ENCODE assay signal across 19 cellular contexts in genomic region chr16:1548727-1549126, GRCh38. TPM values are rescaled to one million over a fixed set of nuclear protein-coding genes. Genes with fewer than 3 reads are reported as not detected.
DNase-seq lines count a peak whose midpoint lies in the region; ATAC-seq and TF ChIP-seq lines count a peak whose summit lies in the region.
"Had no signal": no experiment of that assay in that cellular context is flagged by ENCODE, and none has a peak within 500 bp of the region (broad histone marks: within the 10 kb centered on the region; RNA-seq: fewer than 3 reads in every experiment).

No MANE protein-coding gene starts in this region.

- H3K4me3 Mint-ChIP-seq in stimulated activated naive CD8-positive, alpha-beta T cell treated with anti-CD3 and anti-CD28 coated beads, Interleukin-15, Interleukin-2, amounts not matched to agents 100 ng/mL and 50 ng/mL, for 24 hours: no peak overlapping the region
- H3K4me3 Mint-ChIP-seq in endodermal cell: no peak overlapping the region
- no peak overlapping the region for H3K4me3 Mint-ChIP-seq in Caco-2 (ENCODE audit: unreplicated experiment)
- H3K4me3 Mint-ChIP-seq: activated CD4-positive, alpha-beta memory T cell treated with anti-CD3 and anti-CD28 coated beads, Interleukin-2, amount 10 ng/mL, durations not matched to agents 7 days and 5 days; brain; immature natural killer cell had no signal

- no peak for TF ChIP-seq CTCF in endodermal cell (conservative IDR thresholded peaks at IDR 0.05)
- no peak for TF ChIP-seq CTCF in uterus (IDR thresholded peaks at IDR 0.05)
- no peak for TF ChIP-seq CTCF in Caco-2 (IDR thresholded peaks at IDR 0.05; ENCODE audit: insufficient read depth in 1 of 2, low read depth in 1 of 2, low read length in 1 of 2, severe bottlenecking in 1 of 2, unreplicated experiment in 1 of 2)

- H3K79me2 ChIP-seq in Karpas-422 (ENCODE audit: low read length): no peaks in the 10 kb centered on the region

- no peak overlapping the region for H2BK120ac ChIP-seq in neuronal stem cell (ENCODE audit: low read depth, low read length)

- H3K36me3 ChIP-seq in endodermal cell (ENCODE audit: control insufficient read depth, insufficient read depth, low read length) (no peaks in the 10 kb centered on the region), neuronal stem cell (replicated peaks in 1 of 2; ENCODE audit: control insufficient read depth in 2 of 2, insufficient read depth in 2 of 2, low read length in 2 of 2) (peaks cover 12 to 32% of the 10 kb centered on the region in 2 donors), uterus (no peaks in the 10 kb centered on the region), Karpas-422 (ENCODE audit: insufficient read depth, low read length) (no peaks in the 10 kb centered on the region), Caco-2 (ENCODE audit: control insufficient read depth, insufficient read depth, low read length) (no peaks in the 10 kb centered on the region)

- peaks cover 34% of the 10 kb centered on the region for H3K36me3 Mint-ChIP-seq in stimulated activated naive CD8-positive, alpha-beta T cell treated with anti-CD3 and anti-CD28 coated beads, Interleukin-15, Interleukin-2, amounts not matched to agents 100 ng/mL and 50 ng/mL, for 24 hours (ENCODE audit: low read depth)
- peaks cover 9% of the 10 kb centered on the region for H3K36me3 Mint-ChIP-seq in endodermal cell (ENCODE audit: low read depth)
- no peaks in the 10 kb centered on the region for H3K36me3 Mint-ChIP-seq in Caco-2 (ENCODE audit: insufficient read depth, unreplicated experiment)

- ATAC-seq in stimulated activated naive CD8-positive, alpha-beta T cell treated with anti-CD3 and anti-CD28 coated beads, Interleukin-15, Interleukin-2, amounts not matched to agents 100 U/mL and 50 U/mL, for 24 hours: no peak
- ATAC-seq in HG03159 (IDR thresholded peaks at IDR 0.05; ENCODE audit: unreplicated experiment): no peak
- ATAC-seq: mucosa of descending colon had no signal

- H3K79me1 ChIP-seq in neuronal stem cell (ENCODE audit: low read depth, low read length): peaks cover 3% of the 10 kb centered on the region

- H3K27ac ChIP-seq in endodermal cell (ENCODE audit: low read depth, low read length): no peak overlapping the region
- H3K27ac ChIP-seq in neuronal stem cell (replicated peaks; ENCODE audit: low read length): no peak overlapping the region
- H3K27ac ChIP-seq in uterus: peak overlapping the region; percentile 5 to 9
- no peak overlapping the region for H3K27ac ChIP-seq in Karpas-422 (ENCODE audit: low read length)
- H3K27ac ChIP-seq: KMS-11, parathyroid adenoma, SK-N-MC had no signal

- no peak for TF ChIP-seq POLR2A in uterus (IDR thresholded peaks at IDR 0.05)

- no peak overlapping the region for H3K18ac ChIP-seq in neuronal stem cell (ENCODE audit: low read length)

- H3K9ac ChIP-seq in endodermal cell (ENCODE audit: extremely low read depth, low read length, poor library complexity, severe bottlenecking): no peak overlapping the region
- H3K9ac ChIP-seq in neuronal stem cell (ENCODE audit: low read depth, low read length, poor library complexity): peak overlapping the region; percentile 50
- no peak overlapping the region for H3K9ac ChIP-seq in Karpas-422 (ENCODE audit: low read length)
- H3K9ac ChIP-seq: KMS-11, parathyroid adenoma had no signal

- H2BK12ac ChIP-seq in neuronal stem cell (ENCODE audit: low read length): no peak overlapping the region

- no TSS peak for BruUV-seq in Caco-2 (replicated peaks; lab: Mats Ljungman, UMichigan)

- H3K4me3 ChIP-seq in endodermal cell (ENCODE audit: low read length): no peak overlapping the region
- no peak overlapping the region for H3K4me3 ChIP-seq in neuronal stem cell (ENCODE audit: low read length in 2 of 2)
- no peak overlapping the region for H3K4me3 ChIP-seq in uterus
- no peak overlapping the region for H3K4me3 ChIP-seq in Karpas-422 (ENCODE audit: low read length)
- no peak overlapping the region for H3K4me3 ChIP-seq in Caco-2 (ENCODE audit: low read depth, low read length)
- H3K4me3 ChIP-seq: mucosa of descending colon, SK-N-MC had no signal

- intact Hi-C loops in uterus (cut with DNase I; ENCODE audit: low total_unique reads): no loop called here
- intact Hi-C loops in Caco-2 (cut with micrococcal nuclease; ENCODE audit: unreplicated experiment): no loop called here

- H2AFZ ChIP-seq in neuronal stem cell (ENCODE audit: low read length): no peak overlapping the region
- no peak overlapping the region for H2AFZ ChIP-seq in Karpas-422 (ENCODE audit: low read length)
- H2AFZ ChIP-seq: parathyroid adenoma had no signal

- no peaks in the 10 kb centered on the region for H4K20me1 ChIP-seq in Karpas-422 (ENCODE audit: insufficient read depth, low read depth, low read length)

- no peaks in the 10 kb centered on the region for H3K9me3 Mint-ChIP-seq in stimulated activated naive CD8-positive, alpha-beta T cell treated with anti-CD3 and anti-CD28 coated beads, Interleukin-15, Interleukin-2, amounts not matched to agents 100 ng/mL and 50 ng/mL, for 24 hours
- H3K9me3 Mint-ChIP-seq in endodermal cell: no peaks in the 10 kb centered on the region
- no peaks in the 10 kb centered on the region for H3K9me3 Mint-ChIP-seq in Caco-2 (ENCODE audit: unreplicated experiment)
- H3K9me3 Mint-ChIP-seq: activated CD4-positive, alpha-beta memory T cell treated with anti-CD3 and anti-CD28 coated beads, Interleukin-2, amount 10 ng/mL, durations not matched to agents 7 days and 5 days; brain; immature natural killer cell had no signal

- H3K4me1 ChIP-seq in endodermal cell (ENCODE audit: control insufficient read depth, insufficient read depth, low read length) (no peaks in the 10 kb centered on the region), neuronal stem cell (ENCODE audit: control insufficient read depth in 2 of 2, insufficient read depth in 1 of 2, low read depth in 1 of 2, low read length in 2 of 2) (no peaks in the 10 kb centered on the region), uterus (peaks cover 0 to 18% of the 10 kb centered on the region in 2 donors), Karpas-422 (ENCODE audit: low read length) (no peaks in the 10 kb centered on the region), Caco-2 (no peaks in the 10 kb centered on the region)
- H3K4me1 ChIP-seq: parathyroid adenoma had no signal

- H4K91ac ChIP-seq in neuronal stem cell (ENCODE audit: low read depth, low read length, poor library complexity): no peak overlapping the region

- no peak overlapping the region for H3K14ac ChIP-seq in neuronal stem cell (ENCODE audit: low read length)

- no peaks in the 10 kb centered on the region for H3K9me3 ChIP-seq in endodermal cell (ENCODE audit: control insufficient read depth, low read length)
- H3K9me3 ChIP-seq in neuronal stem cell (replicated peaks in 1 of 2; ENCODE audit: control insufficient read depth in 2 of 2, insufficient read depth in 1 of 2, low read depth in 1 of 2, low read length in 2 of 2): no peaks in the 10 kb centered on the region
- no peaks in the 10 kb centered on the region for H3K9me3 ChIP-seq in uterus
- no peaks in the 10 kb centered on the region for H3K9me3 ChIP-seq in Karpas-422 (ENCODE audit: low read length)
- H3K9me3 ChIP-seq in Caco-2: no peaks in the 10 kb centered on the region
- H3K9me3 ChIP-seq: mucosa of descending colon had no signal

- no peak overlapping the region for H2BK15ac ChIP-seq in neuronal stem cell (ENCODE audit: low read length)

- CTCF ChIA-PET in Caco-2 (lab: Charles Lee): no interaction called here

- no peak overlapping the region for H3K4me2 ChIP-seq in neuronal stem cell (ENCODE audit: insufficient read depth, low read length, poor library complexity, severe bottlenecking)
- no peak overlapping the region for H3K4me2 ChIP-seq in Karpas-422 (ENCODE audit: low read depth, low read length, poor library complexity, severe bottlenecking)
- H3K4me2 ChIP-seq: KMS-11 had no signal

- no peaks in the 10 kb centered on the region for H3K27me3 Mint-ChIP-seq in stimulated activated naive CD8-positive, alpha-beta T cell treated with anti-CD3 and anti-CD28 coated beads, Interleukin-15, Interleukin-2, amounts not matched to agents 100 ng/mL and 50 ng/mL, for 24 hours
- H3K27me3 Mint-ChIP-seq in endodermal cell (ENCODE audit: insufficient read depth) (no peaks in the 10 kb centered on the region), Caco-2 (ENCODE audit: insufficient read depth, unreplicated experiment) (no peaks in the 10 kb centered on the region)
- H3K27me3 Mint-ChIP-seq: activated CD4-positive, alpha-beta memory T cell treated with anti-CD3 and anti-CD28 coated beads, Interleukin-2, amount 10 ng/mL, durations not matched to agents 7 days and 5 days had no signal

- no peak overlapping the region for H3K23ac ChIP-seq in neuronal stem cell (ENCODE audit: low read depth, low read length, poor library complexity)

- H2AK5ac ChIP-seq in neuronal stem cell (ENCODE audit: low read depth, low read length): no peak overlapping the region

- H3K4ac ChIP-seq in neuronal stem cell (ENCODE audit: low read length): no peak overlapping the region

- POLR2A ChIA-PET in Caco-2 (lab: Charles Lee): no interaction called here

- no peak overlapping the region for H2BK5ac ChIP-seq in neuronal stem cell (ENCODE audit: low read length)

- H3K9me2 ChIP-seq in Karpas-422 (replicated peaks; ENCODE audit: insufficient read depth, low read length): no peaks in the 10 kb centered on the region

- peaks cover 51% of the 10 kb centered on the region for H3K4me1 Mint-ChIP-seq in stimulated activated naive CD8-positive, alpha-beta T cell treated with anti-CD3 and anti-CD28 coated beads, Interleukin-15, Interleukin-2, amounts not matched to agents 100 ng/mL and 50 ng/mL, for 24 hours (ENCODE audit: low read depth)
- H3K4me1 Mint-ChIP-seq in endodermal cell (no peaks in the 10 kb centered on the region), Caco-2 (ENCODE audit: low read depth, unreplicated experiment) (no peaks in the 10 kb centered on the region)

- no peaks in the 10 kb centered on the region for H3K27me3 ChIP-seq in endodermal cell (ENCODE audit: control insufficient read depth, insufficient read depth, low read length, poor library complexity, severe bottlenecking)
- H3K27me3 ChIP-seq in neuronal stem cell (ENCODE audit: control insufficient read depth in 3 of 3, insufficient read depth in 3 of 3, low read depth in 1 of 3, low read length in 3 of 3): peaks cover 0 to 1% (median 0%) of the 10 kb centered on the region in 3 experiments
- H3K27me3 ChIP-seq in uterus: no peaks in the 10 kb centered on the region
- H3K27me3 ChIP-seq in Karpas-422 (ENCODE audit: low read length): no peaks in the 10 kb centered on the region
- H3K27me3 ChIP-seq in Caco-2 (replicated peaks; ENCODE audit: control insufficient read depth, insufficient read depth, low read length): no peaks in the 10 kb centered on the region

- 95 to 98% methylated on average over 16 to 23 of the region's 23 CpGs for WGBS in endodermal cell (ENCODE audit: insufficient coverage in 1 of 2, insufficient read length in 1 of 2), 2 experiments
- no CpG with 5 or more reads among the region's 23 CpGs for WGBS in neuronal stem cell (ENCODE audit: extremely low coverage in 2 of 2, insufficient read length in 2 of 2, insufficient replicate concordance in 1 of 2), 2 donors

- peak overlapping the region; percentile 58 for H3K27ac Mint-ChIP-seq in stimulated activated naive CD8-positive, alpha-beta T cell treated with anti-CD3 and anti-CD28 coated beads, Interleukin-15, Interleukin-2, amounts not matched to agents 100 ng/mL and 50 ng/mL, for 24 hours
- H3K27ac Mint-ChIP-seq in endodermal cell (peak overlapping the region; percentile 7), Caco-2 (ENCODE audit: unreplicated experiment) (no peak overlapping the region)
- H3K27ac Mint-ChIP-seq: activated CD4-positive, alpha-beta memory T cell treated with anti-CD3 and anti-CD28 coated beads, Interleukin-2, amount 10 ng/mL, durations not matched to agents 7 days and 5 days; immature natural killer cell had no signal

- H4K8ac ChIP-seq in neuronal stem cell (ENCODE audit: low read depth, low read length): no peak overlapping the region

- no peak for DNase-seq in stimulated activated naive CD8-positive, alpha-beta T cell treated with anti-CD3 and anti-CD28 coated beads, Interleukin-15, Interleukin-2, amounts not matched to agents 100 U/mL and 50 U/mL, for 24 hours
- DNase-seq in endodermal cell (no peak), neuronal stem cell (ENCODE audit: low spot score) (no peak), uterus (no peak), Karpas-422 (no peak), Caco-2 (no peak)
- DNase-seq: activated CD4-positive, alpha-beta memory T cell treated with anti-CD3 and anti-CD28 coated beads, Interleukin-2, amount 10 ng/mL, durations not matched to agents 7 days and 5 days; effector CD8-positive, alpha-beta T cell; foreskin melanocyte; immature natural killer cell; mucosa of descending colon; NCI-H1436; NCI-H446 had no signal

RNA-seq across cellular contexts. Expression of gene TMEM204, which starts 15.3 kb away (rescaled TPM):
- total RNA-seq in endodermal cell (not detected), uterus (10 to 100 TPM; 24.8 to 45.3 (median 39.3) TPM), Caco-2 (2022) (not detected in 2 replicates)
- 0.32 TPM for polyA plus RNA-seq in endodermal cell (2013, experiment 1 of 2)
- polyA plus RNA-seq in endodermal cell (2013, experiment 2 of 2): 0.66 TPM
- not detected for polyA plus RNA-seq in neuronal stem cell (2013, experiment 1 of 2)
- polyA plus RNA-seq in neuronal stem cell (2013, experiment 2 of 2): not detected
- not detected in 2 replicates for total RNA-seq in Karpas-422 (2014; rRNA removed; shearing (Covaris generic); ENCODE audit: low replicate concordance)

RNA-seq across cellular contexts. Expression of gene TELO2, which starts 55.6 kb away (rescaled TPM):
- total RNA-seq in endodermal cell (10 to 100 TPM; 85.0 to 91.7 TPM), uterus (10 to 100 TPM in 3 of 4 donors, 1 to 10 TPM in 1; 4.9 to 59.1 (median 39.0) TPM), Caco-2 (2022) (55.7 and 62.6 TPM in 2 replicates)
- polyA plus RNA-seq in endodermal cell (2013, experiment 1 of 2): 41.8 TPM
- polyA plus RNA-seq in endodermal cell (2013, experiment 2 of 2): 36.9 TPM
- 17.1 TPM for polyA plus RNA-seq in neuronal stem cell (2013, experiment 1 of 2)
- 16.7 TPM for polyA plus RNA-seq in neuronal stem cell (2013, experiment 2 of 2)
- total RNA-seq in Karpas-422 (2014; rRNA removed; shearing (Covaris generic); ENCODE audit: low replicate concordance): 8.7 and 22.0 TPM in 2 replicates

RNA-seq across cellular contexts. Expression of gene PTX4, which starts 60.0 kb away (rescaled TPM):
- total RNA-seq in endodermal cell (not detected), uterus (under 1 TPM in 2 of 4 donors, not detected in 2; 0.28 to 0.52 TPM), Caco-2 (2022) (not detected in 2 replicates)
- not detected for polyA plus RNA-seq in endodermal cell (2013, experiment 1 of 2)
- not detected for polyA plus RNA-seq in endodermal cell (2013, experiment 2 of 2)
- polyA plus RNA-seq in neuronal stem cell (2013, experiment 1 of 2): not detected
- not detected for polyA plus RNA-seq in neuronal stem cell (2013, experiment 2 of 2)
- total RNA-seq in Karpas-422 (2014; rRNA removed; shearing (Covaris generic); ENCODE audit: low replicate concordance): not detected in 2 replicates
- total RNA-seq: activated CD4-positive, alpha-beta memory T cell treated with anti-CD3 and anti-CD28 coated beads, Interleukin-2, amount 10 ng/mL, durations not matched to agents 7 days and 5 days; mucosa of descending colon had no signal
- polyA plus RNA-seq: immature natural killer cell had no signal

Comparison
In these comparisons a context has a peak if more than half of its experiments do, and no peak if none do; other contexts are left out.
1. H3K27ac ChIP-seq: peak in uterus (2 of 2); none in endodermal cell (single experiment), neuronal stem cell (single experiment) and Karpas-422 (single experiment).
2. RNA of gene TMEM204, which starts 15.3 kb away (total RNA-seq): 24.8 to 45.3 TPM in uterus; not detected in endodermal cell, not detected in Karpas-422 and not detected in Caco-2; every median in the first group is over 10 times any median in the second.